Comparison of ENCODE assay signal across 1 cellular context in genomic region chr16:22210285-22210684, GRCh38.
TF ChIP-seq lines count a peak whose summit lies in the region.

No MANE protein-coding gene starts in this region.

TF ChIP-seq in H1, 55 proteins besides CTCF, POLR2A, EP300 and RAD21:
- TF ChIP-seq PHF8 (conservative IDR thresholded peaks at IDR 0.05; ENCODE audit: low read depth, low read length) (no peak), JUND (IDR thresholded peaks at IDR 0.05; ENCODE audit: low read length) (no peak), SUZ12 (IDR thresholded peaks at IDR 0.05; ENCODE audit: low read length) (no peak), SP4 (IDR thresholded peaks at IDR 0.05; ENCODE audit: low read length) (no peak)
